In the genomic region with DNA sequence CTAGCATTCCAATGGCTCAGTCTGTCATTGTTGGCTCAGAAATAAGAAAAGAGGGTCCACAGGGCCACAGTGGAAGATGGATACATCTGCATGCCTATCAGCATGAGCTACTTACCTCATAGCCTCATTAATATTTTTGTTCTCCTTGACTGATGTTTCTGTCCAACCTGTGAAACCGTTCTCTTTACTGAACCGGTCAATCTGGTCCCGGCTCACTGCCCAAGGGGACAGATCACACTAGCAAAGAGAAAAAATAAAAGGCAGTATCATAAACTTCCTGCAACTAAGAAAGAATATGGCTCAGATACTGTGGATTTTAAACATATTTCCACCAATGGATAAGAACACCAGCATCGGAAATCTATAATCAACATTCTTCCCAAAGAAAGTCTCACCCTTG, we compare ENCODE assay signal across 24 cellular contexts. TPM values are rescaled to one million over a fixed set of nuclear protein-coding genes. Genes with fewer than 3 reads are reported as not detected.
DNase-seq lines count a peak whose midpoint lies in the region; ATAC-seq, FAIRE-seq and TF ChIP-seq lines count a peak whose summit lies in the region.
"Had no signal": no experiment of that assay in that cellular context is flagged by ENCODE, and none has a peak within 500 bp of the region (broad histone marks: within the 10 kb centered on the region; RNA-seq: fewer than 3 reads in every experiment).

No MANE protein-coding gene starts in this region.

- peak overlapping the region; percentile 94 for H2BK20ac ChIP-seq in IMR-90 (ENCODE audit: low read depth, low read length)

- H2BK5ac ChIP-seq in IMR-90 (ENCODE audit: low read depth, low read length, poor library complexity, severe bottlenecking), result no peak overlapping the region

- DNase-seq in T-helper 1 cell (no peak), IMR-90 (no peak), epidermal melanocyte (ENCODE audit: insufficient read length, low spot score) (no peak), small intestine (no peak), G401 (ENCODE audit: low spot score) (no peak)
- DNase-seq in central memory CD8-positive, alpha-beta T cell (ENCODE audit: low spot score in 2 of 2), result no peak
- DNase-seq in natural killer cell treated with Interleukin-12 subunit alpha and Interleukin-12 subunit beta and Interleukin-15 and Interleukin-18, amount 100 ng/mL, for 72 hours (ENCODE audit: low spot score), result no peak
- DNase-seq: 8988T; activated CD4-positive, alpha-beta T cell treated with anti-CD3 and anti-CD28 coated beads for 48 hours; activated gamma-delta T cell; dorsolateral prefrontal cortex; HFFc6; left lung; mucosa of descending colon; NCI-H1694; NCI-H526 treated with DMSO at 0.1 percent for 48 hours; RPMI8226; stimulated activated CD4-positive, alpha-beta T cell treated with anti-CD3 and anti-CD28 coated beads, Interleukin-2, amount 100 ng/mL, for 48 hours; stimulated activated naive CD8-positive, alpha-beta T cell treated with anti-CD3 and anti-CD28 coated beads, Interleukin-15, Interleukin-2, amounts not matched to agents 100 U/mL and 50 U/mL, for 24 hours had no signal

- dilution Hi-C loops in IMR-90 (cut with HindIII; ENCODE audit: low sequenced_read_pairs, unreplicated experiment), result no loop called here

- H3K27me3 ChIP-seq in IMR-90 (ENCODE audit: control insufficient read depth, insufficient read depth, low read length), result no peaks in the 10 kb centered on the region
- no peaks in the 10 kb centered on the region for H3K27me3 ChIP-seq in small intestine (ENCODE audit: control insufficient read depth in 2 of 2, insufficient read depth in 2 of 2, low read length in 2 of 2)
- H3K27me3 ChIP-seq: dorsolateral prefrontal cortex, left lung, tibial nerve had no signal

- H2BK15ac ChIP-seq in IMR-90 (ENCODE audit: low read depth, low read length), result peak overlapping the region; percentile 95

- BruUV-seq in IMR-90 (replicated peaks; lab: Mats Ljungman, UMichigan), result no TSS peak

- no peak overlapping the region for H3K9ac ChIP-seq in IMR-90 (ENCODE audit: low read depth, low read length)
- H3K9ac ChIP-seq: KMS-11 had no signal

- H3K4me3 ChIP-seq in IMR-90 (ENCODE audit: insufficient read depth, low read depth, low read length) (no peak overlapping the region), small intestine (ENCODE audit: low read depth in 1 of 2, low read length in 2 of 2) (no peak overlapping the region)
- H3K4me3 ChIP-seq: dorsolateral prefrontal cortex, left lung, mucosa of descending colon, tibial nerve had no signal

- peak overlapping the region; percentile 93 for H2BK120ac ChIP-seq in IMR-90 (ENCODE audit: low read depth, low read length)

- no peak for TF ChIP-seq CTCF in IMR-90 (conservative IDR thresholded peaks at IDR 0.05; ENCODE audit: low read depth, low read length)

- no peak overlapping the region for H3K27ac ChIP-seq in IMR-90 (ENCODE audit: insufficient read depth, low read length)
- H3K27ac ChIP-seq in small intestine (ENCODE audit: low read depth in 1 of 2, low read length in 1 of 2), result no peak overlapping the region
- H3K27ac ChIP-seq: dorsolateral prefrontal cortex, epithelial cell of prostate, KMS-11, left lung, tibial nerve had no signal

- CTCF ChIA-PET in IMR-90 (lab: Yijun Ruan, JAX), result no interaction called here

- peak overlapping the region; percentile 85 for H3K4ac ChIP-seq in IMR-90 (ENCODE audit: low read depth, low read length)

- H3K9me1 ChIP-seq in IMR-90 (ENCODE audit: insufficient read depth, low read length), result peaks cover 21% of the 10 kb centered on the region

- peak overlapping the region; percentile 31; the same call in 1 of the 2 replicates for H4K91ac ChIP-seq in IMR-90 (ENCODE audit: insufficient read depth, low read depth, low read length)

- H3K4me2 ChIP-seq in IMR-90 (ENCODE audit: low read depth, low read length), result no peak overlapping the region
- H3K4me2 ChIP-seq: KMS-11 had no signal

- H3K23ac ChIP-seq in IMR-90 (ENCODE audit: low read depth, low read length), result no peak overlapping the region

- ATAC-seq in IMR-90 (ENCODE audit: low read depth), result no peak
- no peak for ATAC-seq in central memory CD8-positive, alpha-beta T cell (replicated peaks; ENCODE audit: extremely low read depth, poor library complexity, severe bottlenecking)
- no peak for ATAC-seq in natural killer cell treated with Interleukin-12 subunit alpha and Interleukin-12 subunit beta and Interleukin-15 and Interleukin-18, amount 100 ng/mL, for 72 hours
- ATAC-seq: left lung; mucosa of descending colon; stimulated activated naive CD8-positive, alpha-beta T cell treated with anti-CD3 and anti-CD28 coated beads, Interleukin-15, Interleukin-2, amounts not matched to agents 100 U/mL and 50 U/mL, for 24 hours had no signal

- H3K36me3 ChIP-seq in IMR-90 (ENCODE audit: control insufficient read depth, insufficient read depth, low read length) (no peaks in the 10 kb centered on the region), small intestine (ENCODE audit: control insufficient read depth in 2 of 2, insufficient read depth in 2 of 2, low read length in 2 of 2) (no peaks in the 10 kb centered on the region)

- no peak overlapping the region for H3K27ac Mint-ChIP-seq in T-helper 1 cell treated with Interleukin-12 subunit alpha and Interleukin-12 subunit beta and Interleukin-4 antibody, amounts not matched to agents 30 μg/mL and 1 μg/mL, for 36 hours
- H3K27ac Mint-ChIP-seq in central memory CD8-positive, alpha-beta T cell (ENCODE audit: low read depth), result peak overlapping the region; percentile 62
- H3K27ac Mint-ChIP-seq in natural killer cell treated with Interleukin-12 subunit alpha and Interleukin-12 subunit beta and Interleukin-15 and Interleukin-18, amount 100 ng/mL, for 72 hours, result peak overlapping the region; percentile 97

- H3K4me1 ChIP-seq in IMR-90 (ENCODE audit: control insufficient read depth, insufficient read depth, low read length), result peaks cover 12% of the 10 kb centered on the region
- H3K4me1 ChIP-seq in small intestine (ENCODE audit: control insufficient read depth in 2 of 2, insufficient read depth in 1 of 2, low read depth in 1 of 2, low read length in 1 of 2), result no peaks in the 10 kb centered on the region

- H3K4me1 Mint-ChIP-seq in T-helper 1 cell treated with Interleukin-12 subunit alpha and Interleukin-12 subunit beta and Interleukin-4 antibody, amounts not matched to agents 30 μg/mL and 1 μg/mL, for 36 hours (ENCODE audit: low read depth), result peaks cover 47% of the 10 kb centered on the region
- H3K4me1 Mint-ChIP-seq in central memory CD8-positive, alpha-beta T cell, result peaks cover 55% of the 10 kb centered on the region
- peaks cover 63 to 78% of the 10 kb centered on the region in 2 donors for H3K4me1 Mint-ChIP-seq in natural killer cell treated with Interleukin-12 subunit alpha and Interleukin-12 subunit beta and Interleukin-15 and Interleukin-18, amount 100 ng/mL, for 72 hours (ENCODE audit: low read depth in 2 of 2)

- no peaks in the 10 kb centered on the region for H3K9me3 Mint-ChIP-seq in T-helper 1 cell treated with Interleukin-12 subunit alpha and Interleukin-12 subunit beta and Interleukin-4 antibody, amounts not matched to agents 30 μg/mL and 1 μg/mL, for 36 hours
- no peaks in the 10 kb centered on the region for H3K9me3 Mint-ChIP-seq in central memory CD8-positive, alpha-beta T cell
- no peaks in the 10 kb centered on the region for H3K9me3 Mint-ChIP-seq in natural killer cell treated with Interleukin-12 subunit alpha and Interleukin-12 subunit beta and Interleukin-15 and Interleukin-18, amount 100 ng/mL, for 72 hours
- H3K9me3 Mint-ChIP-seq: HFFc6 had no signal

- H2AK5ac ChIP-seq in IMR-90 (ENCODE audit: low read depth, low read length), result peak overlapping the region; percentile 17; the same call in 1 of the 2 replicates

- peaks cover 0 to 4% of the 10 kb centered on the region in 2 experiments; a peak in 1 of 4 replicates for H3K79me1 ChIP-seq in IMR-90 (ENCODE audit: low read depth in 1 of 2, low read length in 2 of 2)

- in situ Hi-C loops in IMR-90 (cut with MboI; ENCODE audit: low sequenced_read_pairs), result no loop called here
- in situ Hi-C loops in G401 (cut with HindIII; ENCODE audit: low sequenced_read_pairs), result no loop called here

- WGBS in IMR-90 (ENCODE audit: extremely low coverage in 2 of 2, insufficient read length in 1 of 2), 2 experiments, result no CpG with 5 or more reads among the region's 4 CpGs
- 91 to 94% (median 92%) methylated on average over 4 of the region's 4 CpGs for WGBS in small intestine, 3 donors

- no peaks in the 10 kb centered on the region for H3K27me3 Mint-ChIP-seq in T-helper 1 cell treated with Interleukin-12 subunit alpha and Interleukin-12 subunit beta and Interleukin-4 antibody, amounts not matched to agents 30 μg/mL and 1 μg/mL, for 36 hours (ENCODE audit: low read depth)
- no peaks in the 10 kb centered on the region for H3K27me3 Mint-ChIP-seq in central memory CD8-positive, alpha-beta T cell
- H3K27me3 Mint-ChIP-seq in natural killer cell treated with Interleukin-12 subunit alpha and Interleukin-12 subunit beta and Interleukin-15 and Interleukin-18, amount 100 ng/mL, for 72 hours, result no peaks in the 10 kb centered on the region

- H4K20me1 ChIP-seq in IMR-90 (ENCODE audit: insufficient read depth, low read length), result no peaks in the 10 kb centered on the region

- H3K4me3 Mint-ChIP-seq in T-helper 1 cell treated with Interleukin-12 subunit alpha and Interleukin-12 subunit beta and Interleukin-4 antibody, amounts not matched to agents 30 μg/mL and 1 μg/mL, for 36 hours, result peak overlapping the region; percentile 14
- H3K4me3 Mint-ChIP-seq in central memory CD8-positive, alpha-beta T cell, result no peak overlapping the region
- peak overlapping the region; percentile 94 for H3K4me3 Mint-ChIP-seq in natural killer cell treated with Interleukin-12 subunit alpha and Interleukin-12 subunit beta and Interleukin-15 and Interleukin-18, amount 100 ng/mL, for 72 hours

- POLR2A ChIA-PET in IMR-90 (lab: Charles Lee; ENCODE audit: unreplicated experiment), result no interaction called here

- H3K56ac ChIP-seq in IMR-90 (ENCODE audit: extremely low read depth, insufficient read depth, low read length), result no peak overlapping the region

- TF ChIP-seq POLR2A in IMR-90 (IDR thresholded peaks at IDR 0.05; ENCODE audit: low read depth, low read length), result no peak

- peak overlapping the region in 1 of 2 experiments; percentile 64; a peak in 1 of 4 replicates for H4K8ac ChIP-seq in IMR-90 (ENCODE audit: low read depth in 2 of 2, low read length in 2 of 2)

- H2AK9ac ChIP-seq in IMR-90 (replicated peaks; ENCODE audit: low read depth, low read length, poor library complexity), result no peak overlapping the region

- no peaks in the 10 kb centered on the region for H3K9me3 ChIP-seq in IMR-90 (ENCODE audit: control insufficient read depth, insufficient read depth, low read length)
- no peaks in the 10 kb centered on the region for H3K9me3 ChIP-seq in small intestine (ENCODE audit: control insufficient read depth, low read depth)
- H3K9me3 ChIP-seq: left lung, mucosa of descending colon, tibial nerve had no signal

- H4K5ac ChIP-seq in IMR-90 (ENCODE audit: low read depth, low read length), result peak overlapping the region; percentile 47; the same call in 1 of the 2 replicates

- no peak for TF ChIP-seq RAD21 in IMR-90 (IDR thresholded peaks at IDR 0.05; ENCODE audit: low read length)

- peak overlapping the region; percentile 64; the same call in 1 of the 2 replicates for H3K14ac ChIP-seq in IMR-90 (replicated peaks; ENCODE audit: low read depth, low read length)

- H3K18ac ChIP-seq in IMR-90 (ENCODE audit: low read depth, low read length), result no peak overlapping the region

- no peak for FAIRE-seq in small intestine (lab: Jason Lieb, UNC)
- FAIRE-seq: astrocyte had no signal

- H3K36me3 Mint-ChIP-seq in T-helper 1 cell treated with Interleukin-12 subunit alpha and Interleukin-12 subunit beta and Interleukin-4 antibody, amounts not matched to agents 30 μg/mL and 1 μg/mL, for 36 hours (ENCODE audit: low read depth), result peaks cover 61% of the 10 kb centered on the region
- peaks cover 59% of the 10 kb centered on the region for H3K36me3 Mint-ChIP-seq in central memory CD8-positive, alpha-beta T cell (ENCODE audit: insufficient read depth)
- peaks cover 55% of the 10 kb centered on the region for H3K36me3 Mint-ChIP-seq in natural killer cell treated with Interleukin-12 subunit alpha and Interleukin-12 subunit beta and Interleukin-15 and Interleukin-18, amount 100 ng/mL, for 72 hours

- intact Hi-C loops in IMR-90 (cut with micrococcal nuclease), result no loop called here

- H2AFZ ChIP-seq in IMR-90 (replicated peaks; ENCODE audit: low read length, poor library complexity), result no peak overlapping the region

RNA-seq across cellular contexts. Expression of a gene that starts 4.7 kb away (rescaled TPM):
- 5.8 and 7.3 TPM in 2 replicates for total RNA-seq in IMR-90 (2012; rRNA removed)
- polyA plus RNA-seq in IMR-90 (2012; rRNA removed), result 4.4 and 5.7 TPM in 2 replicates
- 2.5 and 3.8 TPM in 2 replicates for polyA plus RNA-seq in IMR-90 (2012; cell fraction: cytosol; rRNA removed)
- 2.8 and 6.3 TPM in 2 replicates for polyA plus RNA-seq in IMR-90 (2012; cell fraction: nucleus; rRNA removed; ENCODE audit: low replicate concordance)
- total RNA-seq in natural killer cell treated with Interleukin-12 subunit alpha and Interleukin-12 subunit beta and Interleukin-15 and Interleukin-18, amount 100 ng/mL, for 72 hours, result 100 to 1,000 TPM; 109 to 217 TPM
- polyA plus RNA-seq in small intestine, result 10 to 100 TPM in 1 of 3 donors, 1 to 10 TPM in 2; 7.4 to 10.3 (median 7.6) TPM
- 6.8 and 8.9 TPM in 2 replicates for total RNA-seq in G401 (2014; rRNA removed; shearing (Covaris generic))

RNA-seq across cellular contexts. Expression of a gene that starts 20.6 kb away (rescaled TPM):
- 103 and 179 TPM in 2 replicates for total RNA-seq in IMR-90 (2012; rRNA removed)
- 29.0 and 37.9 TPM in 2 replicates for polyA plus RNA-seq in IMR-90 (2012; rRNA removed)
- polyA plus RNA-seq in IMR-90 (2012; cell fraction: cytosol; rRNA removed), result 6.9 and 7.8 TPM in 2 replicates
- 1.9 and 13.9 TPM in 2 replicates for polyA plus RNA-seq in IMR-90 (2012; cell fraction: nucleus; rRNA removed; ENCODE audit: low replicate concordance)
- 100 to 1,000 TPM in 1 of 2 donors, 10 to 100 TPM in 1; 95.1 to 156 TPM for total RNA-seq in natural killer cell treated with Interleukin-12 subunit alpha and Interleukin-12 subunit beta and Interleukin-15 and Interleukin-18, amount 100 ng/mL, for 72 hours
- 10 to 100 TPM in 2 of 3 donors, 1 to 10 TPM in 1; 7.8 to 52.5 (median 11.6) TPM for polyA plus RNA-seq in small intestine
- total RNA-seq in G401 (2014; rRNA removed; shearing (Covaris generic)), result 142 and 190 TPM in 2 replicates

RNA-seq across cellular contexts. Expression of a gene that starts 42.4 kb away (rescaled TPM):
- 6.3 and 6.7 TPM in 2 replicates for total RNA-seq in IMR-90 (2012; rRNA removed)
- 25.8 and 26.3 TPM in 2 replicates for polyA plus RNA-seq in IMR-90 (2012; rRNA removed)
- polyA plus RNA-seq in IMR-90 (2012; cell fraction: cytosol; rRNA removed), result 12.9 and 17.0 TPM in 2 replicates
- 16.2 and 38.7 TPM in 2 replicates for polyA plus RNA-seq in IMR-90 (2012; cell fraction: nucleus; rRNA removed; ENCODE audit: low replicate concordance)
- 10 to 100 TPM; 66.2 to 80.2 TPM for total RNA-seq in natural killer cell treated with Interleukin-12 subunit alpha and Interleukin-12 subunit beta and Interleukin-15 and Interleukin-18, amount 100 ng/mL, for 72 hours
- polyA plus RNA-seq in small intestine, result 1 to 10 TPM in 2 of 3 donors, under 1 TPM in 1; 0.89 to 9.4 (median 3.2) TPM
- total RNA-seq in G401 (2014; rRNA removed; shearing (Covaris generic)), result 9.1 and 17.8 TPM in 2 replicates

Comparison
In these comparisons a context has a peak if more than half of its experiments do, and no peak if none do; other contexts are left out.
1. RNA of a gene that starts 4.7 kb away (total RNA-seq): 109 to 217 TPM in natural killer cell treated with Interleukin-12 subunit alpha and Interleukin-12 subunit beta and Interleukin-15 and Interleukin-18, amount 100 ng/mL, for 72 hours; 5.8 to 7.3 TPM in IMR-90 and 6.8 to 8.9 TPM in G401; every median in the first group is over 10 times any median in the second.